In genomic region chr11:86742436-86742805, GRCh38 we compare ENCODE assay signal across 1 cellular context.
TF ChIP-seq lines count a peak whose summit lies in the region.

No MANE protein-coding gene starts in this region.

TF ChIP-seq in SK-N-SH, 30 proteins besides CTCF, POLR2A, EP300 and RAD21 (continued from another document):
- TF ChIP-seq, protein P1, sequence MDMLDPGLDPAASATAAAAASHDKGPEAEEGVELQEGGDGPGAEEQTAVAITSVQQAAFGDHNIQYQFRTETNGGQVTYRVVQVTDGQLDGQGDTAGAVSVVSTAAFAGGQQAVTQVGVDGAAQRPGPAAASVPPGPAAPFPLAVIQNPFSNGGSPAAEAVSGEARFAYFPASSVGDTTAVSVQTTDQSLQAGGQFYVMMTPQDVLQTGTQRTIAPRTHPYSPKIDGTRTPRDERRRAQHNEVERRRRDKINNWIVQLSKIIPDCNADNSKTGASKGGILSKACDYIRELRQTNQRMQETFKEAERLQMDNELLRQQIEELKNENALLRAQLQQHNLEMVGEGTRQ (IDR thresholded peaks at IDR 0.05; ENCODE audit: borderline replicate concordance, low read depth, low read length), result no peak
TF ChIP-seq in SK-N-SH: peak in this region for 0.
